3 cellular contexts compared by ENCODE assay signal in genomic region chr5:145804701-145805100, GRCh38.
"Had no signal": no experiment of that assay in that cellular context is flagged by ENCODE, and none has a peak within 500 bp of the region (broad histone marks: within the 10 kb centered on the region; RNA-seq: fewer than 3 reads in every experiment).

No MANE protein-coding gene starts in this region.

- ATAC-seq: GM12878 had no signal

- H3K4me3 ChIP-seq: GM12878 had no signal

- DNase-seq: GDM1, GF-D8 had no signal
